In the genomic region with DNA sequence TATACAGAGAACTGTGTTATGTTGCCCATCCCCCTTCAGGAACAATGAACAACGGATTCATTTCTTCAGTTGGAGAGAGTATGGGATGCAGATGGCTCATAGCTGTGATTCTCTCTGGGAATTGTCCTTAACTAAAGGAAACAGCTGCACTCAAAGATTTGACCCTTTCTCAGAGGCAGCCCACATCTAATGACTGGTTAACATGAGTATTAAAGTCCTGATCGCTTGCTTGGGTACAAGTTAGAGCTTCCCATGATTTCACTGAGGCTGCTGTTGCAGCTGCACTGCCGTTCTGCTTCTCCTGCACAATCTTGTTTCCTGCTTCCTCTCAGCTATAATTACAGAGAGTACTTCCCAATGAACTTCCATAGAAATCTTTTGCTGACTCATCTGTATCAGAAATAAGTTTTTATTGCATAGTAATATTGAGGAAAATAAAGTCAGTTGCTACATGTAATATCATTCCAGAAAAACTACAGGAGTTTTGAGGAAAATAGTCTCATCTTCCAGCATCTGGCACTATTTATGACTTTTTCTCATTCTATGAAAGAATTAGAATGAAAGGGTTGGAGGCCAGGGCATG, we compare ENCODE assay signal across 24 cellular contexts. TPM values are rescaled to one million over a fixed set of nuclear protein-coding genes. Genes with fewer than 3 reads are reported as not detected.
A peak's percentile ranks its signal among the peaks of the same experiment; 100 is the strongest.
DNase-seq lines count a peak whose midpoint lies in the region; ATAC-seq, FAIRE-seq and TF ChIP-seq lines count a peak whose summit lies in the region.
"Had no signal": no experiment of that assay in that cellular context is flagged by ENCODE, and none has a peak within 500 bp of the region (broad histone marks: within the 10 kb centered on the region; RNA-seq: fewer than 3 reads in every experiment).

No MANE protein-coding gene starts in this region.

- H3K9me3 Mint-ChIP-seq in dendritic cell treated with granulocyte-macrophage colony-stimulating factor and Interleukin-4, amounts not matched to agents 40 ng/mL and 50 ng/mL, for 4 days: no peaks in the 10 kb centered on the region
- H3K9me3 Mint-ChIP-seq in T-helper 2 cell treated with Interferon-gamma antibody and Interleukin-4, amounts not matched to agents 5 μg/mL and 100 μg/mL, for 36 hours: no peaks in the 10 kb centered on the region
- H3K9me3 Mint-ChIP-seq: activated T-cell treated with anti-CD3 and anti-CD28 coated beads, Interleukin-2, amount 50 U/mL, for 4 hours; memory B cell had no signal

- H3K27ac ChIP-seq in A549 (no peak overlapping the region), GM23248 (no peak overlapping the region), HepG2 (ENCODE audit: extremely low read length, insufficient read depth, low read length) (no peak overlapping the region), trophoblast cell (ENCODE audit: low read depth, low read length) (no peak overlapping the region), breast epithelium (no peak overlapping the region)
- H3K27ac ChIP-seq: esophagus muscularis mucosa, thoracic aorta had no signal

- H3K4me1 Mint-ChIP-seq in dendritic cell treated with granulocyte-macrophage colony-stimulating factor and Interleukin-4, amounts not matched to agents 40 ng/mL and 50 ng/mL, for 4 days (ENCODE audit: low read depth): peaks cover 20% of the 10 kb centered on the region
- H3K4me1 Mint-ChIP-seq in T-helper 2 cell treated with Interferon-gamma antibody and Interleukin-4, amounts not matched to agents 5 μg/mL and 100 μg/mL, for 36 hours (ENCODE audit: low read depth): no peaks in the 10 kb centered on the region
- H3K4me1 Mint-ChIP-seq: CD4-positive, CD25-positive, alpha-beta regulatory T cell; memory B cell had no signal

- H4K20me1 ChIP-seq in GM23248 (ENCODE audit: insufficient read depth): no peaks in the 10 kb centered on the region
- H4K20me1 ChIP-seq in HepG2 (ENCODE audit: insufficient read depth, low read length): no peaks in the 10 kb centered on the region

- TF ChIP-seq CTCF in A549 (IDR thresholded peaks at IDR 0.05): no peak
- TF ChIP-seq CTCF in HepG2 (CRISPR knock-in tag; IDR thresholded peaks at IDR 0.05): no peak
- TF ChIP-seq CTCF in breast epithelium (IDR thresholded peaks at IDR 0.05): no peak

- H3K4me1 ChIP-seq in A549: 0 out of 3 replicates have a peak, but pooled peaks cover 2% of the 10 kb centered on the region
- no peaks in the 10 kb centered on the region for H3K4me1 ChIP-seq in GM23248 (ENCODE audit: insufficient read depth)
- H3K4me1 ChIP-seq in HepG2 (ENCODE audit: insufficient read depth, low read length): peaks cover 7% of the 10 kb centered on the region
- H3K4me1 ChIP-seq in trophoblast cell (ENCODE audit: control insufficient read depth in 1 of 2, insufficient read depth in 2 of 2, low read length in 2 of 2): no peaks in the 10 kb centered on the region
- H3K4me1 ChIP-seq in breast epithelium: no peaks in the 10 kb centered on the region
- H3K4me1 ChIP-seq: esophagus muscularis mucosa had no signal

- H4K8ac ChIP-seq in trophoblast cell (ENCODE audit: low read depth, low read length): no peak overlapping the region

- H3K4me2 ChIP-seq in A549 (no peak overlapping the region), GM23248 (ENCODE audit: unreplicated experiment) (peak overlapping the region; percentile 5), HepG2 (ENCODE audit: low read depth, low read length) (0 out of 2 replicates have a peak overlapping the region, but pooled peaks have one; percentile 36), trophoblast cell (ENCODE audit: low read length) (no peak overlapping the region)
- H3K4me2 ChIP-seq: SK-N-SH had no signal

- no peak overlapping the region for H2BK120ac ChIP-seq in trophoblast cell (ENCODE audit: insufficient read depth, low read length, poor library complexity)

- WGBS in A549 (ENCODE audit: missing lambda C conversion rate): 51% methylated on average over 3 of the region's 3 CpGs
- WGBS in GM23248 (ENCODE audit: low coverage in 1 of 2, low lambda C conversion rate in 2 of 2, missing lambda C conversion rate in 2 of 2), 2 experiments: 10 to 12% methylated on average over 3 of the region's 3 CpGs
- 6% methylated on average over 3 of the region's 3 CpGs for WGBS in HepG2 (ENCODE audit: low lambda C conversion rate)
- no CpG with 5 or more reads among the region's 3 CpGs for WGBS in trophoblast cell (ENCODE audit: extremely low coverage, insufficient coverage, insufficient read length)

- no peaks in the 10 kb centered on the region for H3K36me3 Mint-ChIP-seq in dendritic cell treated with granulocyte-macrophage colony-stimulating factor and Interleukin-4, amounts not matched to agents 40 ng/mL and 50 ng/mL, for 4 days (ENCODE audit: low read depth)
- H3K36me3 Mint-ChIP-seq in T-helper 2 cell treated with Interferon-gamma antibody and Interleukin-4, amounts not matched to agents 5 μg/mL and 100 μg/mL, for 36 hours (ENCODE audit: low read depth): no peaks in the 10 kb centered on the region
- H3K36me3 Mint-ChIP-seq: CD4-positive, CD25-positive, alpha-beta regulatory T cell; memory B cell had no signal

- no peak overlapping the region for H3K4ac ChIP-seq in trophoblast cell (ENCODE audit: low read depth, low read length)

- no peak for DNase-seq in A549 (ENCODE audit: low read depth in 1 of 2, low spot score in 1 of 2)
- peak; percentile 7 for DNase-seq in GM23248
- no peak for DNase-seq in HepG2 (ENCODE audit: low spot score)
- DNase-seq in trophoblast cell: no peak
- no peak for DNase-seq in breast epithelium (ENCODE audit: low spot score in 2 of 2)
- DNase-seq in T-helper 2 cell treated with Interferon-gamma antibody and Interleukin-4, amounts not matched to agents 5 μg/mL and 100 μg/mL, for 36 hours (ENCODE audit: low spot score): no peak
- DNase-seq: activated CD4-positive, alpha-beta T cell treated with anti-CD3 and anti-CD28 coated beads for 4 hours; activated T-cell treated with anti-CD3 and anti-CD28 coated beads, Interleukin-2, amount 50 U/mL, for 4 hours; CD4-positive, CD25-positive, alpha-beta regulatory T cell; effector memory CD4-positive, alpha-beta T cell; NCI-H1436 treated with DMSO at 0.1 percent for 48 hours; NCI-H526 treated with DMSO at 0.1 percent for 48 hours; nucleus accumbens; SK-N-SH; stimulated activated CD4-positive, alpha-beta T cell treated with anti-CD3 and anti-CD28 coated beads, Interleukin-15, amount 100 ng/mL, for 24 hours; stimulated activated naive CD8-positive, alpha-beta T cell treated with anti-CD3 and anti-CD28 coated beads, Interleukin-15, Interleukin-2, amounts not matched to agents 100 U/mL and 50 U/mL, for 24 hours; T-helper 2 cell had no signal

- H3F3A ChIP-seq in GM23248 (ENCODE audit: insufficient read depth): no peaks in the 10 kb centered on the region

- H3K23ac ChIP-seq in trophoblast cell (ENCODE audit: low read length): no peak overlapping the region

- H3K27ac Mint-ChIP-seq in dendritic cell treated with granulocyte-macrophage colony-stimulating factor and Interleukin-4, amounts not matched to agents 40 ng/mL and 50 ng/mL, for 4 days: peak overlapping the region; percentile 45
- H3K27ac Mint-ChIP-seq in T-helper 2 cell treated with Interferon-gamma antibody and Interleukin-4, amounts not matched to agents 5 μg/mL and 100 μg/mL, for 36 hours: no peak overlapping the region
- H3K27ac Mint-ChIP-seq: CD4-positive, CD25-positive, alpha-beta regulatory T cell; memory B cell had no signal

- no TSS peak for BruUV-seq in HepG2 (replicated peaks; lab: Mats Ljungman, UMichigan)

- intact Hi-C loops in dendritic cell treated with granulocyte-macrophage colony-stimulating factor and Interleukin-4, amounts not matched to agents 40 ng/mL and 50 ng/mL, for 4 days (cut with micrococcal nuclease): no loop called here
- intact Hi-C loops in HepG2 (cut with micrococcal nuclease; ENCODE audit: unreplicated experiment): no loop called here
- intact Hi-C loops in breast epithelium (cut with DNase I; ENCODE audit: low total_unique reads): no loop called here

- TF ChIP-seq RAD21 in A549 (conservative IDR thresholded peaks at IDR 0.05 in 1 of 2, IDR thresholded peaks at IDR 0.05 in 1 of 2): no peak
- no peak for TF ChIP-seq RAD21 in HepG2 (CRISPR knock-in tag; IDR thresholded peaks at IDR 0.05)

- no peaks in the 10 kb centered on the region for H3K36me3 ChIP-seq in GM23248 (ENCODE audit: low read depth)
- no peaks in the 10 kb centered on the region for H3K36me3 ChIP-seq in HepG2 (replicated peaks in 1 of 2; ENCODE audit: control insufficient read depth in 1 of 2, insufficient read depth in 2 of 2, low read length in 2 of 2)
- H3K36me3 ChIP-seq in trophoblast cell (ENCODE audit: control insufficient read depth in 1 of 2, insufficient read depth in 2 of 2, low read length in 2 of 2): no peaks in the 10 kb centered on the region
- no peaks in the 10 kb centered on the region for H3K36me3 ChIP-seq in breast epithelium
- H3K36me3 ChIP-seq: esophagus muscularis mucosa, thoracic aorta had no signal

- POLR2A ChIA-PET in A549 (lab: Yijun Ruan, JAX) (no interaction called here), HepG2 (lab: Yijun Ruan, JAX) (interaction anchor here (1.1 kb wide), 1 partner anchor 13 kb away, joined by 4 read pairs; the partner anchor contains the start of gene SCN9A)

- H2AK5ac ChIP-seq in trophoblast cell (ENCODE audit: low read length): no peak overlapping the region

- no peak overlapping the region for H3K9ac ChIP-seq in GM23248
- no peak overlapping the region for H3K9ac ChIP-seq in HepG2 (ENCODE audit: insufficient read depth, low read depth, low read length)
- H3K9ac ChIP-seq in trophoblast cell (ENCODE audit: low read length): no peak overlapping the region
- H3K9ac ChIP-seq: SK-N-SH had no signal

- H3K79me2 ChIP-seq in GM23248 (ENCODE audit: insufficient read depth): no peaks in the 10 kb centered on the region
- no peaks in the 10 kb centered on the region for H3K79me2 ChIP-seq in HepG2 (ENCODE audit: insufficient read depth, low read length)
- H3K79me2 ChIP-seq in trophoblast cell (ENCODE audit: control insufficient read depth, insufficient read depth, low read length, poor library complexity): no peaks in the 10 kb centered on the region

- no peak overlapping the region for H4K91ac ChIP-seq in trophoblast cell (ENCODE audit: low read depth, low read length)

- CTCF ChIA-PET in A549 (lab: Yijun Ruan, JAX): interaction anchor here (0.5 to 1.3 kb wide), 4 partner anchors 13 to 451 kb away, joined by 3 to 4 read pairs (median 4); partner anchors contain the start of gene SCN9A
- CTCF ChIA-PET in HepG2 (lab: Yijun Ruan, JAX; ENCODE audit: low intra/inter-chr PET ratio, low total read pairs): no interaction called here

- no peak overlapping the region for H3K18ac ChIP-seq in trophoblast cell (ENCODE audit: low read length)

- TF ChIP-seq POLR2A in A549 (IDR thresholded peaks at IDR 0.05; ENCODE audit: low read length): no peak
- TF ChIP-seq POLR2A in HepG2 (IDR thresholded peaks at IDR 0.05; ENCODE audit: insufficient read depth in 1 of 2, low read depth in 2 of 2, low read length in 2 of 2): no peak
- TF ChIP-seq POLR2A in breast epithelium (IDR thresholded peaks at IDR 0.05): no peak

- H3K27me3 Mint-ChIP-seq in dendritic cell treated with granulocyte-macrophage colony-stimulating factor and Interleukin-4, amounts not matched to agents 40 ng/mL and 50 ng/mL, for 4 days: no peaks in the 10 kb centered on the region
- H3K27me3 Mint-ChIP-seq in T-helper 2 cell treated with Interferon-gamma antibody and Interleukin-4, amounts not matched to agents 5 μg/mL and 100 μg/mL, for 36 hours (ENCODE audit: low read depth): no peaks in the 10 kb centered on the region
- H3K27me3 Mint-ChIP-seq: CD4-positive, CD25-positive, alpha-beta regulatory T cell; memory B cell had no signal

- no peak for ATAC-seq in A549
- ATAC-seq in HepG2: no peak; the same call in 2 of the 3 replicates
- no peak for ATAC-seq in GM18520 (IDR thresholded peaks at IDR 0.05; ENCODE audit: unreplicated experiment)
- ATAC-seq: activated T-cell treated with anti-CD3 and anti-CD28 coated beads, Interleukin-2, amount 50 U/mL, for 4 hours; HCT116; stimulated activated naive CD8-positive, alpha-beta T cell treated with anti-CD3 and anti-CD28 coated beads, Interleukin-15, Interleukin-2, amounts not matched to agents 100 U/mL and 50 U/mL, for 24 hours had no signal

- no peaks in the 10 kb centered on the region for H3K9me3 ChIP-seq in A549
- H3K9me3 ChIP-seq in GM23248 (ENCODE audit: low read depth): no peaks in the 10 kb centered on the region
- H3K9me3 ChIP-seq in HepG2 (ENCODE audit: low read length): no peaks in the 10 kb centered on the region
- no peaks in the 10 kb centered on the region for H3K9me3 ChIP-seq in trophoblast cell (ENCODE audit: insufficient read depth, low read depth, low read length)
- no peaks in the 10 kb centered on the region for H3K9me3 ChIP-seq in breast epithelium
- H3K9me3 ChIP-seq: esophagus muscularis mucosa, SK-N-SH, thoracic aorta had no signal

- no peaks in the 10 kb centered on the region for H3K79me1 ChIP-seq in trophoblast cell (ENCODE audit: low read length)

- no peak for TF ChIP-seq EP300 in A549 (IDR thresholded peaks at IDR 0.05)
- TF ChIP-seq EP300 in HepG2 (IDR thresholded peaks at IDR 0.05; ENCODE audit: low read depth in 2 of 2, low read length in 2 of 2): no peak
- TF ChIP-seq EP300 in HepG2 (CRISPR knock-in tag; IDR thresholded peaks at IDR 0.05; ENCODE audit: borderline replicate concordance): no peak

- no peak overlapping the region for H2BK5ac ChIP-seq in trophoblast cell (ENCODE audit: low read depth, low read length, poor library complexity)

- no peak overlapping the region for H3K4me3 Mint-ChIP-seq in dendritic cell treated with granulocyte-macrophage colony-stimulating factor and Interleukin-4, amounts not matched to agents 40 ng/mL and 50 ng/mL, for 4 days
- H3K4me3 Mint-ChIP-seq in T-helper 2 cell treated with Interferon-gamma antibody and Interleukin-4, amounts not matched to agents 5 μg/mL and 100 μg/mL, for 36 hours: no peak overlapping the region
- H3K4me3 Mint-ChIP-seq: activated T-cell treated with anti-CD3 and anti-CD28 coated beads, Interleukin-2, amount 50 U/mL, for 4 hours; CD4-positive, CD25-positive, alpha-beta regulatory T cell; memory B cell had no signal

- no peaks in the 10 kb centered on the region for H3K9me2 ChIP-seq in GM23248 (ENCODE audit: insufficient read depth)
- H3K9me2 ChIP-seq: SK-N-SH had no signal

- FAIRE-seq in A549 (lab: Jason Lieb, UNC) (no peak), HepG2 (lab: Jason Lieb, UNC) (no peak)

- no peak overlapping the region for H4K12ac ChIP-seq in trophoblast cell (ENCODE audit: low read depth, low read length)

- H2AFZ ChIP-seq in GM23248 (peak overlapping the region; percentile 82), HepG2 (ENCODE audit: low read length) (peak overlapping the region; percentile 48), trophoblast cell (ENCODE audit: insufficient read depth, low read length, poor library complexity) (no peak overlapping the region)

- in situ Hi-C loops in GM23248 (cut with MboI): no loop called here
- in situ Hi-C loops in HepG2 (cut with HindIII; ENCODE audit: extremely low pct_ligation_motif_present, low pct_unique_long_range_greater_than_20kb): no loop called here

- H3K4me3 ChIP-seq in A549 (no peak overlapping the region), GM23248 (no peak overlapping the region), HepG2 (replicated peaks in 1 of 3; ENCODE audit: insufficient read depth in 1 of 3, low read depth in 2 of 3, low read length in 3 of 3) (no peak overlapping the region), trophoblast cell (ENCODE audit: low read depth, low read length) (no peak overlapping the region), breast epithelium (no peak overlapping the region)
- H3K4me3 ChIP-seq: esophagus muscularis mucosa, thoracic aorta had no signal

- H2BK12ac ChIP-seq in trophoblast cell (ENCODE audit: low read length): no peak overlapping the region

- no peak overlapping the region for H3K14ac ChIP-seq in trophoblast cell (ENCODE audit: low read length)

- H3K27me3 ChIP-seq in GM23248 (replicated peaks; ENCODE audit: insufficient read depth) (no peaks in the 10 kb centered on the region), HepG2 (ENCODE audit: control insufficient read depth in 1 of 2, insufficient read depth in 2 of 2, low read length in 2 of 2) (no peaks in the 10 kb centered on the region; a peak in 1 of 5 replicates), trophoblast cell (ENCODE audit: insufficient read depth, low read length) (no peaks in the 10 kb centered on the region), breast epithelium (no peaks in the 10 kb centered on the region)
- H3K27me3 ChIP-seq: esophagus muscularis mucosa had no signal

RNA-seq across cellular contexts. Expression of gene SCN9A, which starts 12.8 kb away (rescaled TPM):
- polyA plus RNA-seq in A549 (2011; rRNA removed) (19.6 and 23.6 TPM in 2 replicates), A549 (2017; fragmentation: RNase III; extraction: RNeasy Plus Mini Kit Qiagen cat#74134 plus additional on column Dnase treatment) (7.7 to 8.3 TPM (median 7.7 TPM) in 3 replicates), GM23248 (2016; fragmentation: Nextera tagmentation; extraction: Ambion mirVana) (6.1 and 7.2 TPM in 2 replicates), HepG2 (2011; rRNA removed) (21.3 and 24.3 TPM in 2 replicates)
- polyA plus RNA-seq in A549 (2012; cell fraction: cytosol; rRNA removed): 3.1 and 3.4 TPM in 2 replicates
- 4.4 and 7.2 TPM in 2 replicates for polyA plus RNA-seq in A549 (2012; cell fraction: nucleus; rRNA removed)
- 72.4 and 73.5 TPM in 2 replicates for polyA minus RNA-seq in A549 (2011; rRNA and poly(A)+ RNA removed)
- 8.3 and 17.6 TPM in 2 replicates for total RNA-seq in GM23248 (2014; rRNA removed; shearing (Covaris generic))
- total RNA-seq in HepG2 (2016; rRNA removed; fragmentation: Illumina TruSeq; extraction: Trizol) (11.8 and 15.3 TPM in 2 replicates), breast epithelium (10 to 100 TPM in 1 of 3 donors, 1 to 10 TPM in 2; 2.0 to 12.5 (median 3.5) TPM)
- 4.6 and 5.4 TPM in 2 replicates for total RNA-seq in HepG2 (2016; cell fraction: cytosol; rRNA removed; fragmentation: Illumina TruSeq; extraction: Trizol; ENCODE audit: low read depth)
- total RNA-seq in HepG2 (2016; cell fraction: insoluble cytoplasmic fraction; rRNA removed; fragmentation: Illumina TruSeq; extraction: Trizol): 10.9 and 14.0 TPM in 2 replicates
- total RNA-seq in HepG2 (2016; cell fraction: membrane; rRNA removed; fragmentation: Illumina TruSeq; extraction: Trizol): 4.7 and 5.8 TPM in 2 replicates
- 45.1 and 45.3 TPM in 2 replicates for total RNA-seq in HepG2 (2016; cell fraction: nucleus; rRNA removed; fragmentation: Illumina TruSeq; extraction: Trizol)
- polyA plus RNA-seq in HepG2 (2011; cell fraction: cytosol; rRNA removed): 10.3 and 17.9 TPM in 2 replicates
- 29.3 and 38.2 TPM in 2 replicates for polyA plus RNA-seq in HepG2 (2011; cell fraction: nucleus; rRNA removed)
- polyA plus RNA-seq in HepG2 (2012): 25.3 and 36.3 TPM in 2 replicates
- polyA plus RNA-seq in HepG2 (2016; cell fraction: cytosol; fragmentation: Illumina TruSeq; extraction: Trizol; ENCODE audit: low read depth): 0.32 and 0.35 TPM in 2 replicates
- 4.4 and 4.8 TPM in 2 replicates for polyA plus RNA-seq in HepG2 (2016; cell fraction: insoluble cytoplasmic fraction; fragmentation: Illumina TruSeq; extraction: Trizol; ENCODE audit: low read depth)
- polyA plus RNA-seq in HepG2 (2016; cell fraction: membrane; fragmentation: Illumina TruSeq; extraction: Trizol; ENCODE audit: low read depth): 1.00 and 1.2 TPM in 2 replicates
- 22.4 and 24.9 TPM in 2 replicates for polyA plus RNA-seq in HepG2 (2016; cell fraction: nucleus; fragmentation: Illumina TruSeq; extraction: Trizol; ENCODE audit: insufficient read depth, low read depth)
- 0.19 and 185 TPM in 2 replicates for polyA minus RNA-seq in HepG2 (2011; rRNA and poly(A)+ RNA removed; ENCODE audit: low replicate concordance)
- 35.5 and 50.2 TPM in 2 replicates for polyA minus RNA-seq in HepG2 (2011; cell fraction: cytosol; rRNA and poly(A)+ RNA removed)
- polyA minus RNA-seq in HepG2 (2011; cell fraction: nucleus; rRNA and poly(A)+ RNA removed): 398 and 438 TPM in 2 replicates
- 0.29 and 0.36 TPM in 2 replicates for polyA plus RNA-seq in trophoblast cell (2013)
- total RNA-seq: activated CD8-positive, alpha-beta memory T cell treated with anti-CD3 and anti-CD28 coated beads for 36 hours had no signal
- polyA plus RNA-seq: CD4-positive, CD25-positive, alpha-beta regulatory T cell had no signal

Comparison
In these comparisons a context has a peak if more than half of its experiments do, and no peak if none do; other contexts are left out.
1. H3K4me2 ChIP-seq: peak in GM23248 (single experiment) and HepG2 (single experiment); none in A549 (single experiment) and trophoblast cell (single experiment).
2. Of the 38 proteins assayed by ChIP-seq in both HepG2 and A549: peak only in HepG2: none; only in A549: none; in both: MAFK; in neither: 37.